In genomic region chr4:104262678-104263077, GRCh38 we compare ENCODE assay signal across 21 cellular contexts.
"Had no signal": no experiment of that assay in that cellular context is flagged by ENCODE, and none has a peak within 500 bp of the region (broad histone marks: within the 10 kb centered on the region; RNA-seq: fewer than 3 reads in every experiment).

No MANE protein-coding gene starts in this region.

- ATAC-seq: effector memory CD8-positive, alpha-beta T cell; esophagus mucosa; gastroesophageal sphincter; heart right ventricle; left cardiac atrium; left lung; left ventricle myocardium superior; lower lobe of right lung; mucosa of descending colon had no signal

- H3K36me3 ChIP-seq: esophagus squamous epithelium, gastroesophageal sphincter, heart right ventricle, left lung, lower lobe of right lung had no signal

- H3K27me3 ChIP-seq: esophagus squamous epithelium, gastroesophageal sphincter, heart right ventricle, left lung had no signal

- H3K9me3 ChIP-seq: esophagus squamous epithelium, gastroesophageal sphincter, left lung, lower lobe of right lung, mucosa of descending colon had no signal

- H3K27ac ChIP-seq: coronary artery, epithelial cell of prostate, esophagus squamous epithelium, gastroesophageal sphincter, heart right ventricle, left lung, lower lobe of right lung had no signal

- H3K4me1 ChIP-seq: esophagus squamous epithelium, gastroesophageal sphincter, heart right ventricle, left lung, lower lobe of right lung had no signal

- DNase-seq: dermis blood vessel endothelial cell; effector CD8-positive, alpha-beta T cell; effector memory CD8-positive, alpha-beta T cell; endodermal cell; erythroblast; esophagus squamous epithelium; foreskin fibroblast; glutamatergic neuron; head of caudate nucleus; heart right ventricle; hippocampal formation; left cardiac atrium; left lung; left ventricle myocardium superior; lower lobe of right lung; mesenchymal stem cell; mucosa of descending colon had no signal

- H3K4me3 ChIP-seq: coronary artery, esophagus squamous epithelium, gastroesophageal sphincter, heart right ventricle, left lung, lower lobe of right lung, mucosa of descending colon had no signal
